In genomic region chr14:22650960-22651521, GRCh38 we compare ENCODE assay signal across 8 cellular contexts. TPM values are rescaled to one million over a fixed set of nuclear protein-coding genes. Genes with fewer than 3 reads are reported as not detected.
DNase-seq lines count a peak whose midpoint lies in the region; ATAC-seq lines count a peak whose summit lies in the region.

No MANE protein-coding gene starts in this region.

- peak in 1 of 2 donors; percentile 14 for DNase-seq in activated naive CD4-positive, alpha-beta T cell treated with anti-CD3 and anti-CD28 coated beads, Interleukin-2, amount 50 U/mL, for 72 hours (ENCODE audit: low spot score in 2 of 2)
- no peak for DNase-seq in activated naive CD4-positive, alpha-beta T cell treated with anti-CD3 and anti-CD28 coated beads, Interleukin-2, amount 50 U/mL, for 16 hours
- DNase-seq in activated naive CD8-positive, alpha-beta T cell treated with anti-CD3 and anti-CD28 coated beads, Interleukin-2, amount 50 U/mL, for 24 hours: peak; percentile 8
- DNase-seq in stimulated activated naive CD8-positive, alpha-beta T cell treated with anti-CD3 and anti-CD28 coated beads, Interleukin-15, Interleukin-2, amounts not matched to agents 100 U/mL and 50 U/mL, for 24 hours: peak; percentile 14
- no peak for DNase-seq in DMS79 treated with DMSO at 0.1 percent for 48 hours (lab: John Stamatoyannopoulos, UW)
- DNase-seq in activated T-helper 2 cell treated with anti-CD3 and anti-CD28 coated beads, Interferon-gamma antibody, Interleukin-2, Interleukin-4, amounts not matched to agents 10 μg/mL and 5 μg/mL and 100 μg/mL, durations not matched to agents 14 hours and 24 hours and 36 hours (ENCODE audit: low spot score): no peak

- no peaks in the 10 kb centered on the region for H3K27me3 Mint-ChIP-seq in activated naive CD8-positive, alpha-beta T cell treated with anti-CD3 and anti-CD28 coated beads, Interleukin-2, amount 50 U/mL, for 24 hours
- H3K27me3 Mint-ChIP-seq in activated T-helper 2 cell treated with anti-CD3 and anti-CD28 coated beads, Interferon-gamma antibody, Interleukin-2, Interleukin-4, amounts not matched to agents 10 μg/mL and 5 μg/mL and 100 μg/mL, durations not matched to agents 14 hours and 24 hours and 36 hours (ENCODE audit: low read depth): no peaks in the 10 kb centered on the region

- H3K9me3 Mint-ChIP-seq in activated naive CD4-positive, alpha-beta T cell treated with anti-CD3 and anti-CD28 coated beads, Interleukin-2, amount 50 U/mL, for 72 hours: no peaks in the 10 kb centered on the region
- no peaks in the 10 kb centered on the region for H3K9me3 Mint-ChIP-seq in activated naive CD8-positive, alpha-beta T cell treated with anti-CD3 and anti-CD28 coated beads, Interleukin-2, amount 50 U/mL, for 24 hours
- H3K9me3 Mint-ChIP-seq in activated T-helper 2 cell treated with anti-CD3 and anti-CD28 coated beads, Interferon-gamma antibody, Interleukin-2, Interleukin-4, amounts not matched to agents 10 μg/mL and 5 μg/mL and 100 μg/mL, durations not matched to agents 14 hours and 24 hours and 36 hours: no peaks in the 10 kb centered on the region

- ATAC-seq in activated naive CD4-positive, alpha-beta T cell treated with anti-CD3 and anti-CD28 coated beads, Interleukin-2, amount 50 U/mL, for 72 hours: peak; percentile 70 to 80
- ATAC-seq in HG03469 (IDR thresholded peaks at IDR 0.05; ENCODE audit: unreplicated experiment) (peak; percentile 65), HG02884 (IDR thresholded peaks at IDR 0.05; ENCODE audit: unreplicated experiment) (no peak)
- ATAC-seq in activated naive CD8-positive, alpha-beta T cell treated with anti-CD3 and anti-CD28 coated beads, Interleukin-2, amount 50 U/mL, for 24 hours: peak; percentile 76
- peak; percentile 57 for ATAC-seq in stimulated activated naive CD8-positive, alpha-beta T cell treated with anti-CD3 and anti-CD28 coated beads, Interleukin-15, Interleukin-2, amounts not matched to agents 100 U/mL and 50 U/mL, for 24 hours

- no peak overlapping the region for H3K27ac Mint-ChIP-seq in activated naive CD4-positive, alpha-beta T cell treated with anti-CD3 and anti-CD28 coated beads, Interleukin-2, amount 50 U/mL, for 72 hours
- no peak overlapping the region for H3K27ac Mint-ChIP-seq in activated naive CD8-positive, alpha-beta T cell treated with anti-CD3 and anti-CD28 coated beads, Interleukin-2, amount 50 U/mL, for 24 hours
- H3K27ac Mint-ChIP-seq in activated T-helper 2 cell treated with anti-CD3 and anti-CD28 coated beads, Interferon-gamma antibody, Interleukin-2, Interleukin-4, amounts not matched to agents 10 μg/mL and 5 μg/mL and 100 μg/mL, durations not matched to agents 14 hours and 24 hours and 36 hours: no peak overlapping the region

- intact Hi-C loops in activated T-helper 2 cell treated with anti-CD3 and anti-CD28 coated beads, Interferon-gamma antibody, Interleukin-2, Interleukin-4, amounts not matched to agents 10 μg/mL and 5 μg/mL and 100 μg/mL, durations not matched to agents 14 hours and 24 hours and 36 hours (cut with micrococcal nuclease): no loop called here

- no peak overlapping the region for H3K4me3 Mint-ChIP-seq in activated naive CD8-positive, alpha-beta T cell treated with anti-CD3 and anti-CD28 coated beads, Interleukin-2, amount 50 U/mL, for 24 hours
- H3K4me3 Mint-ChIP-seq in activated T-helper 2 cell treated with anti-CD3 and anti-CD28 coated beads, Interferon-gamma antibody, Interleukin-2, Interleukin-4, amounts not matched to agents 10 μg/mL and 5 μg/mL and 100 μg/mL, durations not matched to agents 14 hours and 24 hours and 36 hours (ENCODE audit: low read depth): no peak overlapping the region

- no peaks in the 10 kb centered on the region for H3K36me3 Mint-ChIP-seq in activated naive CD4-positive, alpha-beta T cell treated with anti-CD3 and anti-CD28 coated beads, Interleukin-2, amount 50 U/mL, for 72 hours
- H3K36me3 Mint-ChIP-seq in activated naive CD8-positive, alpha-beta T cell treated with anti-CD3 and anti-CD28 coated beads, Interleukin-2, amount 50 U/mL, for 24 hours (ENCODE audit: low read depth): no peaks in the 10 kb centered on the region
- H3K36me3 Mint-ChIP-seq in activated T-helper 2 cell treated with anti-CD3 and anti-CD28 coated beads, Interferon-gamma antibody, Interleukin-2, Interleukin-4, amounts not matched to agents 10 μg/mL and 5 μg/mL and 100 μg/mL, durations not matched to agents 14 hours and 24 hours and 36 hours (ENCODE audit: low read depth): no peaks in the 10 kb centered on the region

- peaks cover 5% of the 10 kb centered on the region for H3K4me1 Mint-ChIP-seq in activated naive CD8-positive, alpha-beta T cell treated with anti-CD3 and anti-CD28 coated beads, Interleukin-2, amount 50 U/mL, for 24 hours
- H3K4me1 Mint-ChIP-seq in activated T-helper 2 cell treated with anti-CD3 and anti-CD28 coated beads, Interferon-gamma antibody, Interleukin-2, Interleukin-4, amounts not matched to agents 10 μg/mL and 5 μg/mL and 100 μg/mL, durations not matched to agents 14 hours and 24 hours and 36 hours (ENCODE audit: low read depth): peaks cover 2% of the 10 kb centered on the region

RNA-seq across cellular contexts. Expression of gene OR6J1, which starts 6.9 kb away (rescaled TPM):
- total RNA-seq in activated naive CD4-positive, alpha-beta T cell treated with anti-CD3 and anti-CD28 coated beads, Interleukin-2, amount 50 U/mL, for 72 hours: not detected
- total RNA-seq in activated T-helper 2 cell treated with anti-CD3 and anti-CD28 coated beads, Interferon-gamma antibody, Interleukin-2, Interleukin-4, amounts not matched to agents 10 μg/mL and 5 μg/mL and 100 μg/mL, durations not matched to agents 14 hours and 24 hours and 36 hours: not detected in 2 replicates

RNA-seq across cellular contexts. Expression of gene ABHD4, which starts 52.9 kb away (rescaled TPM):
- total RNA-seq in activated naive CD4-positive, alpha-beta T cell treated with anti-CD3 and anti-CD28 coated beads, Interleukin-2, amount 50 U/mL, for 72 hours: 10 to 100 TPM; 13.8 to 26.5 TPM
- total RNA-seq in activated T-helper 2 cell treated with anti-CD3 and anti-CD28 coated beads, Interferon-gamma antibody, Interleukin-2, Interleukin-4, amounts not matched to agents 10 μg/mL and 5 μg/mL and 100 μg/mL, durations not matched to agents 14 hours and 24 hours and 36 hours: 9.2 and 10.8 TPM in 2 replicates

Comparison
In these comparisons a context has a peak if more than half of its experiments do, and no peak if none do; other contexts are left out.
1. DNase-seq: peak in activated naive CD8-positive, alpha-beta T cell treated with anti-CD3 and anti-CD28 coated beads, Interleukin-2, amount 50 U/mL, for 24 hours (single experiment) and stimulated activated naive CD8-positive, alpha-beta T cell treated with anti-CD3 and anti-CD28 coated beads, Interleukin-15, Interleukin-2, amounts not matched to agents 100 U/mL and 50 U/mL, for 24 hours (single experiment); none in activated naive CD4-positive, alpha-beta T cell treated with anti-CD3 and anti-CD28 coated beads, Interleukin-2, amount 50 U/mL, for 16 hours (single experiment), DMS79 treated with DMSO at 0.1 percent for 48 hours (single experiment) and activated T-helper 2 cell treated with anti-CD3 and anti-CD28 coated beads, Interferon-gamma antibody, Interleukin-2, Interleukin-4, amounts not matched to agents 10 μg/mL and 5 μg/mL and 100 μg/mL, durations not matched to agents 14 hours and 24 hours and 36 hours (single experiment).